ENCODE assay signal across 14 cellular contexts in genomic region chr2:97967216-97967592, GRCh38. TPM values are rescaled to one million over a fixed set of nuclear protein-coding genes. Genes with fewer than 3 reads are reported as not detected.
DNase-seq lines count a peak whose midpoint lies in the region; ATAC-seq and TF ChIP-seq lines count a peak whose summit lies in the region.
"Had no signal": no experiment of that assay in that cellular context is flagged by ENCODE, and none has a peak within 500 bp of the region (broad histone marks: within the 10 kb centered on the region; RNA-seq: fewer than 3 reads in every experiment).

No MANE protein-coding gene starts in this region.

- H3K9me2 ChIP-seq in HCT116 (ENCODE audit: insufficient read depth), result no peaks in the 10 kb centered on the region

- intact Hi-C loops in HCT116 (cut with micrococcal nuclease) (no loop called here), colonic mucosa (cut with DNase I) (loop anchor here (2.0 kb wide), 1 partner anchor 54 kb away; no protein-coding TSS in a partner anchor), testis (cut with DNase I; ENCODE audit: low total_unique reads) (no loop called here)

- peaks cover 67 to 76% of the 10 kb centered on the region in 2 donors for H3K4me1 Mint-ChIP-seq in natural killer cell treated with Interleukin-12 subunit alpha and Interleukin-12 subunit beta and Interleukin-15 and Interleukin-18, amount 100 ng/mL, for 72 hours (ENCODE audit: low read depth in 2 of 2)

- H3K27me3 ChIP-seq in HCT116 (ENCODE audit: insufficient read depth, low read length), result no peaks in the 10 kb centered on the region
- H3K27me3 ChIP-seq in colonic mucosa, result no peaks in the 10 kb centered on the region
- H3K27me3 ChIP-seq in testis, result no peaks in the 10 kb centered on the region
- H3K27me3 ChIP-seq: BLaER1 treated with 17β-estradiol and CSF1 and Interleukin-3, amounts not matched to agents 10 nM and 100 nM; right atrium auricular region had no signal

- H3K27ac Mint-ChIP-seq in natural killer cell treated with Interleukin-12 subunit alpha and Interleukin-12 subunit beta and Interleukin-15 and Interleukin-18, amount 100 ng/mL, for 72 hours, result peak overlapping the region; percentile 7 to 40

- CTCF ChIA-PET in HCT116 (lab: Charles Lee), result no interaction called here

- peaks cover 8 to 17% of the 10 kb centered on the region in 2 experiments; a peak in 3 of 4 replicates for H3K4me1 ChIP-seq in HCT116 (ENCODE audit: control insufficient read depth in 1 of 2, insufficient read depth in 2 of 2, low read length in 2 of 2)
- H3K4me1 ChIP-seq in colonic mucosa, result peaks cover 10% of the 10 kb centered on the region
- H3K4me1 ChIP-seq in testis, result peaks cover 7% of the 10 kb centered on the region

- RAD21 ChIA-PET in HCT116 (lab: Charles Lee; ENCODE audit: low non-redundant PET in 1 of 2, low total read pairs in 2 of 2, uncharacterized antibody in 2 of 2, unreplicated experiment in 2 of 2), result no interaction called here

- H2AFZ ChIP-seq in HCT116 (ENCODE audit: low read depth, low read length, poor library complexity, severe bottlenecking), result no peak overlapping the region

- no peak for TF ChIP-seq RAD21 in HCT116 (IDR thresholded peaks at IDR 0.05; ENCODE audit: low read depth)

- no peak overlapping the region for H3K4me3 ChIP-seq in HCT116 (replicated peaks in 1 of 2; ENCODE audit: low read depth in 1 of 2, low read length in 2 of 2)
- H3K4me3 ChIP-seq in colonic mucosa, result no peak overlapping the region
- H3K4me3 ChIP-seq in testis, result no peak overlapping the region
- H3K4me3 ChIP-seq: BLaER1 treated with 17β-estradiol and CSF1 and Interleukin-3, amounts not matched to agents 10 nM and 100 nM; right atrium auricular region had no signal

- H3K27me3 Mint-ChIP-seq in natural killer cell treated with Interleukin-12 subunit alpha and Interleukin-12 subunit beta and Interleukin-15 and Interleukin-18, amount 100 ng/mL, for 72 hours, result no peaks in the 10 kb centered on the region
- H3K27me3 Mint-ChIP-seq: naive thymus-derived CD8-positive, alpha-beta T cell had no signal

- H3K9ac ChIP-seq in HCT116 (ENCODE audit: low read length) (no peak overlapping the region), colonic mucosa (ENCODE audit: low read depth in 2 of 2, low read length in 2 of 2) (no peak overlapping the region)
- H3K9ac ChIP-seq: BLaER1 treated with 17β-estradiol and CSF1 and Interleukin-3, amounts not matched to agents 10 nM and 100 nM had no signal

- peak; percentile 16 for ATAC-seq in GM19043 (IDR thresholded peaks at IDR 0.05; ENCODE audit: low read depth, unreplicated experiment)
- ATAC-seq in HCT116, result no peak
- peak; percentile 16 for ATAC-seq in HG03565 (IDR thresholded peaks at IDR 0.05; ENCODE audit: unreplicated experiment)
- no peak for ATAC-seq in natural killer cell treated with Interleukin-12 subunit alpha and Interleukin-12 subunit beta and Interleukin-15 and Interleukin-18, amount 100 ng/mL, for 72 hours
- ATAC-seq: naive thymus-derived CD8-positive, alpha-beta T cell had no signal

- H3K9me3 ChIP-seq in HCT116 (ENCODE audit: control insufficient read depth in 1 of 2, insufficient read depth in 1 of 2, low read depth in 1 of 2, low read length in 2 of 2), result no peaks in the 10 kb centered on the region
- H3K9me3 ChIP-seq in colonic mucosa, result no peaks in the 10 kb centered on the region
- no peaks in the 10 kb centered on the region for H3K9me3 ChIP-seq in testis
- H3K9me3 ChIP-seq: right atrium auricular region had no signal

- no peaks in the 10 kb centered on the region for H3K36me3 Mint-ChIP-seq in natural killer cell treated with Interleukin-12 subunit alpha and Interleukin-12 subunit beta and Interleukin-15 and Interleukin-18, amount 100 ng/mL, for 72 hours

- H3K27ac ChIP-seq in HCT116 (ENCODE audit: low read depth, low read length) (no peak overlapping the region), colonic mucosa (no peak overlapping the region), testis (no peak overlapping the region)
- H3K27ac ChIP-seq: BLaER1 treated with 17β-estradiol and CSF1 and Interleukin-3, amounts not matched to agents 10 nM and 100 nM; right atrium auricular region had no signal

- DNase-seq in HCT116 (ENCODE audit: low read depth, low spot score) (no peak), colonic mucosa (no peak), SKM-1 (lab: John Stamatoyannopoulos, UW; ENCODE audit: unreplicated experiment) (no peak), testis (no peak), retina (no peak)
- DNase-seq in natural killer cell treated with Interleukin-12 subunit alpha and Interleukin-12 subunit beta and Interleukin-15 and Interleukin-18, amount 100 ng/mL, for 72 hours (ENCODE audit: low spot score), result no peak
- DNase-seq: activated naive CD4-positive, alpha-beta T cell treated with anti-CD3 and anti-CD28 coated beads, Interleukin-2, amount 50 U/mL, for 16 hours; naive thymus-derived CD8-positive, alpha-beta T cell; NCI-H1436 treated with DMSO at 0.1 percent for 48 hours; SIG-M5 had no signal

- peak overlapping the region; percentile 4 for H3K4me3 Mint-ChIP-seq in natural killer cell treated with Interleukin-12 subunit alpha and Interleukin-12 subunit beta and Interleukin-15 and Interleukin-18, amount 100 ng/mL, for 72 hours

- POLR2A ChIA-PET in HCT116 (lab: Charles Lee), result no interaction called here

- peaks cover 99% of the 10 kb centered on the region for H3K79me2 ChIP-seq in HCT116 (ENCODE audit: insufficient read depth, low read length)

- BruUV-seq in HCT116 (replicated peaks; lab: Mats Ljungman, UMichigan), result no TSS peak

- no peaks in the 10 kb centered on the region for H3K9me3 Mint-ChIP-seq in natural killer cell treated with Interleukin-12 subunit alpha and Interleukin-12 subunit beta and Interleukin-15 and Interleukin-18, amount 100 ng/mL, for 72 hours

- H3K36me3 ChIP-seq in HCT116 (ENCODE audit: control insufficient read depth in 1 of 2, insufficient read depth in 2 of 2, low read length in 2 of 2) (no peaks in the 10 kb centered on the region), colonic mucosa (no peaks in the 10 kb centered on the region), testis (ENCODE audit: low read depth, missing control alignments) (no peaks in the 10 kb centered on the region)
- H3K36me3 ChIP-seq: right atrium auricular region had no signal

- TF ChIP-seq CTCF in HCT116 (IDR thresholded peaks at IDR 0.05 in 2 of 3, conservative IDR thresholded peaks at IDR 0.05 in 1 of 3; ENCODE audit: borderline replicate concordance in 1 of 3, insufficient read depth in 1 of 3, low read depth in 2 of 3, low read length in 2 of 3) (no peak), colonic mucosa (IDR thresholded peaks at IDR 0.05) (no peak), testis (IDR thresholded peaks at IDR 0.05) (no peak)

- TF ChIP-seq POLR2A in HCT116 (IDR thresholded peaks at IDR 0.05; ENCODE audit: borderline replicate concordance, extremely low read depth, insufficient read depth, insufficient read length), result no peak
- TF ChIP-seq POLR2A in testis (IDR thresholded peaks at IDR 0.05), result no peak

- peak overlapping the region; percentile 19; the same call in 1 of the 2 replicates for H3K4me2 ChIP-seq in HCT116 (ENCODE audit: low read length)

- H4K20me1 ChIP-seq in HCT116 (ENCODE audit: insufficient read depth), result no peaks in the 10 kb centered on the region

TF ChIP-seq in HCT116, 20 proteins besides CTCF, POLR2A, EP300 and RAD21:
- no peak for TF ChIP-seq EGR1 (IDR thresholded peaks at IDR 0.05; ENCODE audit: low read depth)

RNA-seq across cellular contexts. Expression of gene TMEM131, which starts 28.5 kb away (rescaled TPM):
- 51.5 TPM for total RNA-seq in HCT116 (2021; ENCODE audit: unreplicated experiment)
- 18.4 and 24.5 TPM in 2 replicates for polyA plus RNA-seq in HCT116 (2012)
- 10 to 100 TPM; 44.6 to 47.3 TPM for total RNA-seq in natural killer cell treated with Interleukin-12 subunit alpha and Interleukin-12 subunit beta and Interleukin-15 and Interleukin-18, amount 100 ng/mL, for 72 hours
- total RNA-seq in colonic mucosa, result 10 to 100 TPM; 52.4 to 60.8 TPM
- total RNA-seq in testis, result 10 to 100 TPM; 49.6 to 54.8 TPM
- polyA plus RNA-seq in testis (ENCODE audit: insufficient read depth, low read depth, low replicate concordance), result 35.0 TPM

Comparison
In these comparisons a context has a peak if more than half of its experiments do, and no peak if none do; other contexts are left out.
1. ATAC-seq: peak in GM19043 (single experiment) and HG03565 (single experiment); none in HCT116 (single experiment) and natural killer cell treated with Interleukin-12 subunit alpha and Interleukin-12 subunit beta and Interleukin-15 and Interleukin-18, amount 100 ng/mL, for 72 hours (0 of 2).